In genomic region chrX:154525606-154526490, GRCh38 we compare ENCODE assay signal across 16 cellular contexts. TPM values are rescaled to one million over a fixed set of nuclear protein-coding genes. Genes with fewer than 3 reads are reported as not detected.
DNase-seq lines count a peak whose midpoint lies in the region; ATAC-seq and TF ChIP-seq lines count a peak whose summit lies in the region.
"Had no signal": no experiment of that assay in that cellular context is flagged by ENCODE, and none has a peak within 500 bp of the region (broad histone marks: within the 10 kb centered on the region; RNA-seq: fewer than 3 reads in every experiment).

No MANE protein-coding gene starts in this region.

- H3K27me3 Mint-ChIP-seq in activated naive CD4-positive, alpha-beta T cell treated with anti-CD3 and anti-CD28 coated beads, Interleukin-2, amount 50 U/mL, for 24 hours, result no peaks in the 10 kb centered on the region
- no peaks in the 10 kb centered on the region for H3K27me3 Mint-ChIP-seq in stimulated activated memory B cell treated with anti-CD40 and anti-IgM and Interleukin-4, amounts not matched to agents 10 μg/mL and 1 μg/mL and 100 μg/mL, for 72 hours

- H3K4me3 Mint-ChIP-seq in activated naive CD4-positive, alpha-beta T cell treated with anti-CD3 and anti-CD28 coated beads, Interleukin-2, amount 50 U/mL, for 24 hours, result no peak overlapping the region
- no peak overlapping the region for H3K4me3 Mint-ChIP-seq in stimulated activated memory B cell treated with anti-CD40 and anti-IgM and Interleukin-4, amounts not matched to agents 10 μg/mL and 1 μg/mL and 100 μg/mL, for 72 hours

- no peak for DNase-seq in activated naive CD4-positive, alpha-beta T cell treated with anti-CD3 and anti-CD28 coated beads, Interleukin-2, amount 50 U/mL, for 16 hours
- peak; percentile 3 for DNase-seq in MV-4-11 (lab: John Stamatoyannopoulos, UW)
- DNase-seq in epithelial cell of prostate (ENCODE audit: low read depth, low spot score), result no peak
- no peak for DNase-seq in occipital lobe (lab: John Stamatoyannopoulos, UW)
- DNase-seq in GM13976 (ENCODE audit: low spot score), result no peak
- DNase-seq: activated T-cell treated with anti-CD3 and anti-CD28 coated beads, Interleukin-2, amount 50 U/mL, for 48 hours; DMS 273 treated with DMSO at 0.1 percent for 48 hours; foreskin fibroblast; left colon; NCI-H1048; NCI-H748 treated with DMSO at 0.1 percent for 48 hours; psoas muscle; RPMI8226 had no signal

- ATAC-seq in stimulated activated memory B cell treated with anti-CD40 and anti-IgM and Interleukin-4, amounts not matched to agents 10 μg/mL and 1 μg/mL and 100 μg/mL, for 72 hours, result no peak
- ATAC-seq in HG03097 (IDR thresholded peaks at IDR 0.05; ENCODE audit: low FRiP score, unreplicated experiment), result no peak

- no peaks in the 10 kb centered on the region for H3K36me3 Mint-ChIP-seq in activated naive CD4-positive, alpha-beta T cell treated with anti-CD3 and anti-CD28 coated beads, Interleukin-2, amount 50 U/mL, for 24 hours
- peaks cover 2% of the 10 kb centered on the region for H3K36me3 Mint-ChIP-seq in stimulated activated memory B cell treated with anti-CD40 and anti-IgM and Interleukin-4, amounts not matched to agents 10 μg/mL and 1 μg/mL and 100 μg/mL, for 72 hours

- peak overlapping the region; percentile 63 for H3K27ac Mint-ChIP-seq in activated naive CD4-positive, alpha-beta T cell treated with anti-CD3 and anti-CD28 coated beads, Interleukin-2, amount 50 U/mL, for 24 hours
- H3K27ac Mint-ChIP-seq in stimulated activated memory B cell treated with anti-CD40 and anti-IgM and Interleukin-4, amounts not matched to agents 10 μg/mL and 1 μg/mL and 100 μg/mL, for 72 hours, result peak overlapping the region; percentile 24

- no peak for TF ChIP-seq CTCF in GM13976 (IDR thresholded peaks at IDR 0.05; ENCODE audit: borderline replicate concordance, control extremely low read depth, extremely low read depth, insufficient read depth, missing control alignments)

- no peaks in the 10 kb centered on the region for H3K9me3 Mint-ChIP-seq in activated naive CD4-positive, alpha-beta T cell treated with anti-CD3 and anti-CD28 coated beads, Interleukin-2, amount 50 U/mL, for 24 hours
- no peaks in the 10 kb centered on the region for H3K9me3 Mint-ChIP-seq in stimulated activated memory B cell treated with anti-CD40 and anti-IgM and Interleukin-4, amounts not matched to agents 10 μg/mL and 1 μg/mL and 100 μg/mL, for 72 hours

- H3K4me1 Mint-ChIP-seq in activated naive CD4-positive, alpha-beta T cell treated with anti-CD3 and anti-CD28 coated beads, Interleukin-2, amount 50 U/mL, for 24 hours, result peaks cover 19% of the 10 kb centered on the region
- H3K4me1 Mint-ChIP-seq in stimulated activated memory B cell treated with anti-CD40 and anti-IgM and Interleukin-4, amounts not matched to agents 10 μg/mL and 1 μg/mL and 100 μg/mL, for 72 hours, result peaks cover 10% of the 10 kb centered on the region

- H3K27ac ChIP-seq in epithelial cell of prostate, result peak overlapping the region; percentile 90

- in situ Hi-C loops in GM13976 (cut with MboI; ENCODE audit: low sequenced_read_pairs, unreplicated experiment), result loop anchor here (25.0 kb wide), 1 partner anchor 514 kb away; the partner anchor contains the start of gene IRAK1

RNA-seq across cellular contexts. Expression of gene FAM3A, which starts 9.8 kb away (rescaled TPM):
- 8.1 TPM for total RNA-seq in occipital lobe

RNA-seq across cellular contexts. Expression of gene G6PD, which starts 20.8 kb away (rescaled TPM):
- total RNA-seq in occipital lobe, result 17.3 TPM

RNA-seq across cellular contexts. Expression of gene IKBKG, which starts 21.6 kb away (rescaled TPM):
- total RNA-seq in occipital lobe, result 5.5 TPM

RNA-seq across cellular contexts. Expression of gene SLC10A3, which starts 35.4 kb away (rescaled TPM):
- 3.4 TPM for total RNA-seq in occipital lobe

RNA-seq across cellular contexts. Expression of gene UBL4A, which starts 39.4 kb away (rescaled TPM):
- total RNA-seq in occipital lobe, result 33.7 TPM
